ENCODE assay signal across 9 cellular contexts in the genomic region with DNA sequence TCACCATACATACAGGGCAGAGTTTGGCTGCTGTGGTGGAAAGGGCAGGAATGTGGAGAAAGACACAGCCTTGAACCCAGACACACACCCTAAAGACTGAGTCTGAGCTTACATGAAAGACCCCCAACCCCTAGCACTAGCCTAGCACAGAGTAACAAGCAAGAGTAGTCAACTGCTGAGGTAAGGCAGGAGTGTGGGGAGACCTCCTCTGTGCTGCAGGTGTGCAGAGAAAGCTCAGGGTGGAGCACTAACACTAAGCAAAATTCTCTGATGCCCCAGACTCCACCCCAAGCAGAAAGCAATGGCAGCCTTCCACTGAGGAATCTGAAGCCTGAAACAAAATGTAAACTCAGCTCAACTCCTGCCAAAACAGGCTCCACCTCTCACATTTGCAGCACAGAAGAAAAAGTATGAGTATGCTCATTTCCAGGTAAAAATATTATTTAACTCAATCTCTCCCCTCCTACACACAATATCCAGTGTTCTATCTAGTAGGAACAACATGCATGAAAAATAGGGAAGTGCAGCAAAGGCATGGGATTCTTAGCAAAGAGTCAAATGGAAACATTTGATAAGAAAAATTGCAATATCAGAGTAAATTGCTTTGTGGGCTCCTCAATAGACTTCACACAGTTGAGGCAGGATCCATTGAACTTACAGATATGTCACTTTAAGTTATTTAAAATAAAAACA.
DNase-seq lines count a peak whose midpoint lies in the region; TF ChIP-seq lines count a peak whose summit lies in the region.
"Had no signal": no experiment of that assay in that cellular context is flagged by ENCODE, and none has a peak within 500 bp of the region (broad histone marks: within the 10 kb centered on the region; RNA-seq: fewer than 3 reads in every experiment).

No MANE protein-coding gene starts in this region.

- no peak overlapping the region for H3K4me2 ChIP-seq in H9 (ENCODE audit: insufficient read depth, insufficient read length, low read length)
- H3K4me2 ChIP-seq in Karpas-422 (ENCODE audit: low read depth, low read length, poor library complexity, severe bottlenecking), result peak overlapping the region; percentile 85

- H3K4ac ChIP-seq in H9 (ENCODE audit: low read depth, low read length), result no peak overlapping the region

- no peak overlapping the region for H4K91ac ChIP-seq in H9 (ENCODE audit: insufficient read length, low read depth, low read length)

- H4K5ac ChIP-seq in H9 (ENCODE audit: insufficient read length, low read depth, low read length), result no peak overlapping the region

- H3K27me3 Mint-ChIP-seq in H9 (ENCODE audit: low read depth), result no peaks in the 10 kb centered on the region

- H3K27ac Mint-ChIP-seq in H9, result peak overlapping the region in 2 of 3 experiments; percentile 24 to 48; a peak in 4 of 7 replicates

- H3K79me2 ChIP-seq in H9 (ENCODE audit: insufficient read depth, low read length) (no peaks in the 10 kb centered on the region), Karpas-422 (ENCODE audit: low read length) (no peaks in the 10 kb centered on the region)

- no peak overlapping the region for H4K8ac ChIP-seq in H9 (replicated peaks; ENCODE audit: insufficient read length, low read depth, low read length)

- no peaks in the 10 kb centered on the region for H3K9me3 Mint-ChIP-seq in H9

- no peak overlapping the region for H2BK120ac ChIP-seq in H9 (ENCODE audit: low read depth, low read length, poor library complexity, severe bottlenecking)

- H4K20me1 ChIP-seq in H9 (ENCODE audit: control insufficient read depth, insufficient read depth, insufficient read length) (no peaks in the 10 kb centered on the region), Karpas-422 (ENCODE audit: insufficient read depth, low read depth, low read length) (no peaks in the 10 kb centered on the region)

- H3K23ac ChIP-seq in H9 (ENCODE audit: insufficient read length, low read depth, low read length), result no peak overlapping the region

- H3K36me3 ChIP-seq in Karpas-422 (ENCODE audit: insufficient read depth, low read length) (no peaks in the 10 kb centered on the region), ascending aorta (no peaks in the 10 kb centered on the region)
- H3K36me3 ChIP-seq: SJSA1 had no signal

- H3K9me2 ChIP-seq in Karpas-422 (replicated peaks; ENCODE audit: insufficient read depth, low read length), result no peaks in the 10 kb centered on the region

- no peak overlapping the region for H3K4me3 Mint-ChIP-seq in H9

- intact Hi-C loops in ascending aorta (cut with DNase I), result no loop called here

- H2BK5ac ChIP-seq in H9 (ENCODE audit: insufficient read length, low read length), result no peak overlapping the region

- H2BK20ac ChIP-seq in H9 (ENCODE audit: low read depth, low read length, poor library complexity, severe bottlenecking), result no peak overlapping the region

- H3K9me3 ChIP-seq in H9 (ENCODE audit: control insufficient read depth, low read depth, low read length) (no peaks in the 10 kb centered on the region), Karpas-422 (ENCODE audit: low read length) (no peaks in the 10 kb centered on the region), ascending aorta (no peaks in the 10 kb centered on the region)
- H3K9me3 ChIP-seq: SJSA1 had no signal

- H3K27me3 ChIP-seq in H9 (ENCODE audit: insufficient read depth, low read length) (no peaks in the 10 kb centered on the region), Karpas-422 (ENCODE audit: low read length) (no peaks in the 10 kb centered on the region), ascending aorta (no peaks in the 10 kb centered on the region)
- H3K27me3 ChIP-seq: SJSA1 had no signal

- H2BK12ac ChIP-seq in H9 (ENCODE audit: insufficient read length, low read depth, low read length), result no peak overlapping the region

- H3K4me3 ChIP-seq in Karpas-422 (ENCODE audit: low read length), result peak overlapping the region; percentile 61
- peak overlapping the region; percentile 18 to 25 for H3K4me3 ChIP-seq in ascending aorta
- H3K4me3 ChIP-seq: SJSA1 had no signal

- H2AK5ac ChIP-seq in H9 (ENCODE audit: insufficient read length, low read length), result no peak overlapping the region

- no peak overlapping the region for H3K27ac ChIP-seq in H9 (ENCODE audit: insufficient read length, low read depth, low read length)
- peak overlapping the region; percentile 97 for H3K27ac ChIP-seq in Karpas-422 (ENCODE audit: low read length)
- H3K27ac ChIP-seq in ascending aorta, result no peak overlapping the region
- H3K27ac ChIP-seq: SJSA1 had no signal

- H3K18ac ChIP-seq in H9 (ENCODE audit: insufficient read length, low read depth, low read length), result no peak overlapping the region

- peak; percentile 35 for DNase-seq in AG08395 (ENCODE audit: low spot score)
- DNase-seq in GM04503 (ENCODE audit: low read depth), result peak; percentile 17
- peak; percentile 47 for DNase-seq in H9
- DNase-seq in Karpas-422, result peak; percentile 89
- no peak for DNase-seq in ascending aorta (ENCODE audit: low spot score in 2 of 2)
- DNase-seq in kidney tubule cell (ENCODE audit: low spot score), result peak; percentile 30
- DNase-seq in cerebellar nuclear complex (lab: John Stamatoyannopoulos, UW), result no peak
- no peak for DNase-seq in medulla oblongata (ENCODE audit: extremely low spot score)

- H3K9ac ChIP-seq in H9 (ENCODE audit: extremely low read depth, insufficient read length, low read length), result no peak overlapping the region
- peak overlapping the region; percentile 71 for H3K9ac ChIP-seq in Karpas-422 (ENCODE audit: low read length)

- H3T11ph ChIP-seq in H9 (ENCODE audit: low read length), result no peak overlapping the region

- peaks cover 7 to 10% of the 10 kb centered on the region in 2 experiments for H3K4me1 Mint-ChIP-seq in H9

- no peaks in the 10 kb centered on the region for H3K36me3 Mint-ChIP-seq in H9 (ENCODE audit: insufficient read depth in 1 of 3, low read depth in 3 of 3)

- H2AFZ ChIP-seq in H9 (ENCODE audit: low read length) (no peak overlapping the region), Karpas-422 (ENCODE audit: low read length) (peak overlapping the region; percentile 68)

- no peak overlapping the region; the same call in 1 of the 2 replicates for H3K14ac ChIP-seq in H9 (ENCODE audit: insufficient read depth, low read length)

- no peak overlapping the region for H3K56ac ChIP-seq in H9 (ENCODE audit: insufficient read length, low read depth, low read length)

- H3K79me1 ChIP-seq in H9 (ENCODE audit: insufficient read depth, low read depth, low read length, poor library complexity, severe bottlenecking), result no peaks in the 10 kb centered on the region

- no peaks in the 10 kb centered on the region for H3K23me2 ChIP-seq in H9 (ENCODE audit: insufficient read length, low read depth, low read length, poor library complexity, severe bottlenecking)

- no peak overlapping the region for H2BK15ac ChIP-seq in H9 (ENCODE audit: low read depth, low read length)

- TF ChIP-seq CTCF in H9 (conservative IDR thresholded peaks at IDR 0.05), result peak; percentile 64; the same call in 2 of the 3 replicates
- peak in 1 of 3 experiments; percentile 8 for TF ChIP-seq CTCF in ascending aorta (IDR thresholded peaks at IDR 0.05)

- no peaks in the 10 kb centered on the region for H3K4me1 ChIP-seq in H9 (ENCODE audit: insufficient read depth, low read length)
- H3K4me1 ChIP-seq in Karpas-422 (ENCODE audit: low read length), result peaks cover 65% of the 10 kb centered on the region
- peaks cover 0 to 3% of the 10 kb centered on the region in 2 donors for H3K4me1 ChIP-seq in ascending aorta
- H3K4me1 ChIP-seq: SJSA1 had no signal

Comparison
In these comparisons a context has a peak if more than half of its experiments do, and no peak if none do; other contexts are left out.
1. DNase-seq: peak in AG08395 (single experiment), GM04503 (single experiment), H9 (single experiment), Karpas-422 (single experiment) and kidney tubule cell (single experiment); none in ascending aorta (0 of 2), cerebellar nuclear complex (0 of 2) and medulla oblongata (single experiment).